Comparison of ENCODE assay signal across 8 cellular contexts in genomic region chr1:154866995-154867795, GRCh38. TPM values are rescaled to one million over a fixed set of nuclear protein-coding genes. Genes with fewer than 3 reads are reported as not detected.
A peak's percentile ranks its signal among the peaks of the same experiment; 100 is the strongest.
DNase-seq lines count a peak whose midpoint lies in the region; ATAC-seq and TF ChIP-seq lines count a peak whose summit lies in the region.

No MANE protein-coding gene starts in this region.

- CTCF ChIA-PET in activated naive CD4-positive, alpha-beta T cell treated with anti-CD3 and anti-CD28 coated beads for 36 hours (lab: Charles Lee): no interaction called here

- H3K4me1 ChIP-seq in RWPE2 (ENCODE audit: insufficient read depth, poor library complexity, severe bottlenecking) (no peaks in the 10 kb centered on the region), right atrium auricular region (peaks cover 0 to 44% of the 10 kb centered on the region in 2 donors), suprapubic skin (peaks cover 39% of the 10 kb centered on the region)

- TF ChIP-seq POLR2A in suprapubic skin (IDR thresholded peaks at IDR 0.05): no peak

- H3K27ac Mint-ChIP-seq in activated naive CD4-positive, alpha-beta T cell treated with anti-CD3 and anti-CD28 coated beads for 36 hours: no peak overlapping the region

- H3K36me3 ChIP-seq in RWPE2 (ENCODE audit: low read depth) (no peaks in the 10 kb centered on the region), right atrium auricular region (no peaks in the 10 kb centered on the region), suprapubic skin (no peaks in the 10 kb centered on the region)

- H3K9me3 ChIP-seq in RWPE2 (ENCODE audit: severe bottlenecking): no peaks in the 10 kb centered on the region
- no peaks in the 10 kb centered on the region for H3K9me3 ChIP-seq in right atrium auricular region
- no peaks in the 10 kb centered on the region for H3K9me3 ChIP-seq in suprapubic skin

- peaks cover 35% of the 10 kb centered on the region for H3K27me3 Mint-ChIP-seq in activated naive CD4-positive, alpha-beta T cell treated with anti-CD3 and anti-CD28 coated beads for 36 hours (ENCODE audit: low read depth)

- no peak for TF ChIP-seq EP300 in suprapubic skin (IDR thresholded peaks at IDR 0.05)

- H3K4me3 ChIP-seq in RWPE2 (ENCODE audit: severe bottlenecking): no peak overlapping the region
- H3K4me3 ChIP-seq in right atrium auricular region: peak overlapping the region in 1 of 2 donors; percentile 61
- H3K4me3 ChIP-seq in suprapubic skin: no peak overlapping the region

- H3K27ac ChIP-seq in RWPE2 (ENCODE audit: poor library complexity, severe bottlenecking) (no peak overlapping the region), right atrium auricular region (peak overlapping the region in 1 of 2 donors; percentile 17), suprapubic skin (no peak overlapping the region)

- H3K27me3 ChIP-seq in RWPE2 (ENCODE audit: insufficient read depth, poor library complexity, severe bottlenecking) (peaks cover 28% of the 10 kb centered on the region), right atrium auricular region (no peaks in the 10 kb centered on the region), suprapubic skin (peaks cover 37% of the 10 kb centered on the region)

- 6% methylated on average over 24 of the region's 25 CpGs for WGBS in suprapubic skin

- no peak overlapping the region for H3K4me3 Mint-ChIP-seq in activated naive CD4-positive, alpha-beta T cell treated with anti-CD3 and anti-CD28 coated beads for 36 hours

- ATAC-seq in RWPE2 (ENCODE audit: low read depth): peak; percentile 64
- ATAC-seq in GM19328 (IDR thresholded peaks at IDR 0.05; ENCODE audit: unreplicated experiment): no peak
- no peak for ATAC-seq in GM19467 (IDR thresholded peaks at IDR 0.05; ENCODE audit: unreplicated experiment)

- no peaks in the 10 kb centered on the region for H3K9me3 Mint-ChIP-seq in activated naive CD4-positive, alpha-beta T cell treated with anti-CD3 and anti-CD28 coated beads for 36 hours

- no peak for TF ChIP-seq CTCF in RWPE2 (IDR thresholded peaks at IDR 0.05; ENCODE audit: poor library complexity, severe bottlenecking)
- TF ChIP-seq CTCF in right atrium auricular region (IDR thresholded peaks at IDR 0.05): no peak
- no peak for TF ChIP-seq CTCF in suprapubic skin (IDR thresholded peaks at IDR 0.05)

- H3K36me3 Mint-ChIP-seq in activated naive CD4-positive, alpha-beta T cell treated with anti-CD3 and anti-CD28 coated beads for 36 hours (ENCODE audit: low read depth): no peaks in the 10 kb centered on the region

- intact Hi-C loops in activated naive CD4-positive, alpha-beta T cell treated with anti-CD3 and anti-CD28 coated beads for 36 hours (cut with micrococcal nuclease): no loop called here

- H3K4me1 Mint-ChIP-seq in activated naive CD4-positive, alpha-beta T cell treated with anti-CD3 and anti-CD28 coated beads for 36 hours (ENCODE audit: low read depth): peaks cover 33% of the 10 kb centered on the region

- DNase-seq in activated naive CD4-positive, alpha-beta T cell treated with anti-CD3 and anti-CD28 coated beads for 36 hours: peak; percentile 4
- DNase-seq in activated naive CD4-positive, alpha-beta T cell (lab: John Stamatoyannopoulos, UW): no peak
- DNase-seq in RWPE2 (ENCODE audit: low spot score) (no peak), right atrium auricular region (ENCODE audit: low spot score) (peak; percentile 69), suprapubic skin (ENCODE audit: low spot score in 2 of 2) (no peak)
- DNase-seq in stimulated activated CD4-positive, alpha-beta T cell treated with anti-CD3 and anti-CD28 coated beads, TNF-alpha, amount 100 ng/mL, for 24 hours (ENCODE audit: low read depth in 3 of 3): peak in 2 of 3 experiments; percentile 21 to 52

RNA-seq across cellular contexts. Expression of gene KCNN3, which starts 2.9 kb away (rescaled TPM):
- total RNA-seq in activated naive CD4-positive, alpha-beta T cell treated with anti-CD3 and anti-CD28 coated beads for 36 hours: under 1 TPM; 0.25 to 0.26 TPM
- 1 to 10 TPM; 3.9 to 4.4 TPM for total RNA-seq in right atrium auricular region
- total RNA-seq in suprapubic skin: under 1 TPM; 0.30 to 0.72 (median 0.37) TPM

Comparison
In these comparisons a context has a peak if more than half of its experiments do, and no peak if none do; other contexts are left out.
1. DNase-seq: peak in activated naive CD4-positive, alpha-beta T cell treated with anti-CD3 and anti-CD28 coated beads for 36 hours (single experiment), right atrium auricular region (single experiment) and stimulated activated CD4-positive, alpha-beta T cell treated with anti-CD3 and anti-CD28 coated beads, TNF-alpha, amount 100 ng/mL, for 24 hours (2 of 3); none in activated naive CD4-positive, alpha-beta T cell (0 of 4), RWPE2 (single experiment) and suprapubic skin (0 of 2).